Comparison of ENCODE assay signal across 8 cellular contexts in genomic region chr6:154448448-154449096, GRCh38.
DNase-seq lines count a peak whose midpoint lies in the region; ATAC-seq and TF ChIP-seq lines count a peak whose summit lies in the region.

No MANE protein-coding gene starts in this region.

- H3K36me3 Mint-ChIP-seq in endothelial cell (ENCODE audit: low read depth, unreplicated experiment) = peaks cover 4% of the 10 kb centered on the region
- no peaks in the 10 kb centered on the region for H3K36me3 Mint-ChIP-seq in activated T-helper 17 cell treated with anti-CD3 and anti-CD28 coated beads, Interleukin-2, amount 50 U/mL, for 72 hours (ENCODE audit: low read depth)

- H3K27ac Mint-ChIP-seq in endothelial cell (ENCODE audit: unreplicated experiment) = no peak overlapping the region
- H3K27ac Mint-ChIP-seq in activated T-helper 17 cell treated with anti-CD3 and anti-CD28 coated beads, Interleukin-2, amount 50 U/mL, for 72 hours = no peak overlapping the region

- TF ChIP-seq CTCF in foreskin fibroblast (IDR thresholded peaks at IDR 0.05; ENCODE audit: low read depth, low read length) (no peak), endothelial cell (IDR thresholded peaks at IDR 0.05; ENCODE audit: unreplicated experiment) (no peak)

- H3K4me3 ChIP-seq in foreskin fibroblast (ENCODE audit: low read depth in 1 of 2, low read length in 2 of 2) = peak overlapping the region in 1 of 2 donors; percentile 2

- peaks cover 2% of the 10 kb centered on the region for H3K27me3 Mint-ChIP-seq in endothelial cell (ENCODE audit: unreplicated experiment)
- H3K27me3 Mint-ChIP-seq in activated T-helper 17 cell treated with anti-CD3 and anti-CD28 coated beads, Interleukin-2, amount 50 U/mL, for 72 hours = peaks cover 9% of the 10 kb centered on the region

- ATAC-seq in activated T-helper 17 cell treated with anti-CD3 and anti-CD28 coated beads, Interleukin-2, amount 50 U/mL, for 72 hours (replicated peaks) = no peak
- no peak for ATAC-seq in GM18502 (IDR thresholded peaks at IDR 0.05; ENCODE audit: poor library complexity, unreplicated experiment)

- peaks cover 15% of the 10 kb centered on the region for H3K4me1 Mint-ChIP-seq in endothelial cell (ENCODE audit: unreplicated experiment)
- H3K4me1 Mint-ChIP-seq in activated T-helper 17 cell treated with anti-CD3 and anti-CD28 coated beads, Interleukin-2, amount 50 U/mL, for 72 hours = no peaks in the 10 kb centered on the region

- no peak overlapping the region for H3K4me3 Mint-ChIP-seq in endothelial cell (ENCODE audit: unreplicated experiment)
- H3K4me3 Mint-ChIP-seq in activated T-helper 17 cell treated with anti-CD3 and anti-CD28 coated beads, Interleukin-2, amount 50 U/mL, for 72 hours = no peak overlapping the region

- peak; percentile 77 for DNase-seq in GM03348 (ENCODE audit: low spot score)
- DNase-seq in NCI-H69 (lab: John Stamatoyannopoulos, UW) = peak; percentile 51
- DNase-seq in foreskin fibroblast = peak; percentile 61 to 79
- DNase-seq in renal cortical epithelial cell (ENCODE audit: low read depth) = peak; percentile 55
- DNase-seq in SW 1271 (lab: John Stamatoyannopoulos, UW) = no peak
- no peak for DNase-seq in endothelial cell (ENCODE audit: low spot score)

- H3K9me3 Mint-ChIP-seq in endothelial cell (ENCODE audit: unreplicated experiment) = no peaks in the 10 kb centered on the region
- H3K9me3 Mint-ChIP-seq in activated T-helper 17 cell treated with anti-CD3 and anti-CD28 coated beads, Interleukin-2, amount 50 U/mL, for 72 hours = no peaks in the 10 kb centered on the region

Comparison
In these comparisons a context has a peak if more than half of its experiments do, and no peak if none do; other contexts are left out.
1. DNase-seq: peak in GM03348 (single experiment), NCI-H69 (single experiment), foreskin fibroblast (2 of 2) and renal cortical epithelial cell (single experiment); none in SW 1271 (0 of 2) and endothelial cell (single experiment).